ENCODE assay signal across 21 cellular contexts in the genomic region with DNA sequence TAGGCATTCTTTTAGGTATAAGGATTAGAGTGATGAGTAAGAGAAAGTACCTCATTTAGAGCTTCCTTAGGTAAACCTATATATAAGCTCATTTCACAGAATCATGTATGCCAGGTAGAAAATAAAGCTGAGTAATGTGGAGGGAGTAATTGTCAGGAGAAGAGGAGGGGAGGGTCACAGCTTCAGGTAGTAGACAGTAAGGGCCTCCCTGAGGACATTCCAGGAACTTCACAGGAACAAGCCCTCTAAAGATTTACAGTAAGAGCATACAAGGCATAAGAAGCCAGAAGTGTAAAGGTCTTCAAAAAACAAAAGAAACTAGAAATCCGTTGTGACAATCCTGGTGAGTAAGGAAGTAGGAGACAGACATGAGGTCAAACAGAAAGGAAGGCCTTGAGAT. TPM values are rescaled to one million over a fixed set of nuclear protein-coding genes. Genes with fewer than 3 reads are reported as not detected.
DNase-seq lines count a peak whose midpoint lies in the region; ATAC-seq and TF ChIP-seq lines count a peak whose summit lies in the region.
"Had no signal": no experiment of that assay in that cellular context is flagged by ENCODE, and none has a peak within 500 bp of the region (broad histone marks: within the 10 kb centered on the region; RNA-seq: fewer than 3 reads in every experiment).

No MANE protein-coding gene starts in this region.

- intact Hi-C loops in CD4-positive, alpha-beta T cell (cut with DNase I, micrococcal nuclease), result loop anchor here in 1 of 2 experiments (5.0 kb wide), 1 partner anchor 102 kb away; no protein-coding TSS in a partner anchor
- intact Hi-C loops in HCT116 (cut with micrococcal nuclease), result no loop called here

- H3K4me3 Mint-ChIP-seq in CD4-positive, alpha-beta T cell, result no peak overlapping the region
- no peak overlapping the region for H3K4me3 Mint-ChIP-seq in chondrocyte (ENCODE audit: unreplicated experiment)
- H3K4me3 Mint-ChIP-seq in mesothelial cell of epicardium, result no peak overlapping the region
- H3K4me3 Mint-ChIP-seq: CD8-positive, alpha-beta memory T cell had no signal

- H3K36me3 Mint-ChIP-seq in CD4-positive, alpha-beta T cell (ENCODE audit: low read depth), result peaks cover 82% of the 10 kb centered on the region
- H3K36me3 Mint-ChIP-seq in chondrocyte (ENCODE audit: low read depth) (peaks cover 9% of the 10 kb centered on the region), mesothelial cell of epicardium (peaks cover 21% of the 10 kb centered on the region)

- peak; percentile 41 for ATAC-seq in CD4-positive, alpha-beta T cell (ENCODE audit: poor library complexity)
- ATAC-seq in HCT116, result peak; percentile 70
- peak; percentile 21 for ATAC-seq in left lobe of liver
- ATAC-seq in GM21390 (IDR thresholded peaks at IDR 0.05; ENCODE audit: unreplicated experiment), result no peak
- no peak for ATAC-seq in HG02885 (IDR thresholded peaks at IDR 0.05; ENCODE audit: poor library complexity, unreplicated experiment)
- ATAC-seq: Right ventricle myocardium inferior had no signal

- TF ChIP-seq RAD21 in HCT116 (IDR thresholded peaks at IDR 0.05; ENCODE audit: low read depth), result no peak

- H3K79me2 ChIP-seq in HCT116 (ENCODE audit: insufficient read depth, low read length), result no peaks in the 10 kb centered on the region

- H3K9ac ChIP-seq in HCT116 (ENCODE audit: low read length), result no peak overlapping the region

- BruUV-seq in HCT116 (replicated peaks; lab: Mats Ljungman, UMichigan), result no TSS peak

- no peak overlapping the region for H3K4me2 ChIP-seq in HCT116 (ENCODE audit: low read length)

- H3K4me1 Mint-ChIP-seq in CD4-positive, alpha-beta T cell (ENCODE audit: low read depth), result peaks cover 13% of the 10 kb centered on the region
- peaks cover 18% of the 10 kb centered on the region for H3K4me1 Mint-ChIP-seq in chondrocyte (ENCODE audit: low read depth)
- no peaks in the 10 kb centered on the region for H3K4me1 Mint-ChIP-seq in mesothelial cell of epicardium

- DNase-seq in CD4-positive, alpha-beta T cell, result no peak
- DNase-seq in HCT116 (ENCODE audit: low read depth, low spot score) (no peak), chondrocyte (ENCODE audit: low spot score) (no peak), left lobe of liver (ENCODE audit: low spot score) (no peak), HuH-7 (ENCODE audit: low spot score) (no peak), mesothelial cell of epicardium (ENCODE audit: low spot score in 2 of 2, unreplicated experiment in 2 of 2) (no peak)
- DNase-seq: activated CD4-positive, alpha-beta T cell treated with anti-CD3 and anti-CD28 coated beads, Interleukin-2, amount 50 U/mL, for 1 hour; CD8-positive, alpha-beta memory T cell; DMS79 treated with DMSO at 0.1 percent for 48 hours; foreskin melanocyte; NCI-H1105 treated with DMSO at 0.1 percent for 48 hours; NCI-H2081 treated with DMSO at 0.1 percent for 48 hours; NCI-H510A treated with DMSO at 0.1 percent for 48 hours; psoas muscle; stimulated activated CD4-positive, alpha-beta T cell treated with anti-CD3 and anti-CD28 coated beads, Interleukin-2, amount 100 ng/mL, for 48 hours; stimulated activated naive CD4-positive, alpha-beta T cell treated with Interleukin-2 at 50 U/mL for 16 hours; tibial artery had no signal

- no peak overlapping the region for H3K27ac Mint-ChIP-seq in CD4-positive, alpha-beta T cell
- H3K27ac Mint-ChIP-seq in chondrocyte (ENCODE audit: unreplicated experiment) (no peak overlapping the region), mesothelial cell of epicardium (no peak overlapping the region)

- POLR2A ChIA-PET in CD4-positive, alpha-beta T cell (lab: Charles Lee), result no interaction called here
- POLR2A ChIA-PET in HCT116 (lab: Charles Lee), result no interaction called here

- H3K9me2 ChIP-seq in HCT116 (ENCODE audit: insufficient read depth), result no peaks in the 10 kb centered on the region

- no peaks in the 10 kb centered on the region for H3K9me3 Mint-ChIP-seq in CD4-positive, alpha-beta T cell
- H3K9me3 Mint-ChIP-seq in chondrocyte (ENCODE audit: low read depth) (no peaks in the 10 kb centered on the region), mesothelial cell of epicardium (no peaks in the 10 kb centered on the region)
- H3K9me3 Mint-ChIP-seq: CD8-positive, alpha-beta memory T cell had no signal

- CTCF ChIA-PET in CD4-positive, alpha-beta T cell (lab: Charles Lee), result interaction anchor here (0.6 to 0.9 kb wide), 2 partner anchors 9 to 57 kb away, joined by 3 to 5 read pairs; no protein-coding TSS in a partner anchor
- CTCF ChIA-PET in HCT116 (lab: Charles Lee), result no interaction called here

- RAD21 ChIA-PET in HCT116 (lab: Charles Lee; ENCODE audit: low non-redundant PET in 1 of 2, low total read pairs in 2 of 2, uncharacterized antibody in 2 of 2, unreplicated experiment in 2 of 2), result no interaction called here

- no peaks in the 10 kb centered on the region for H3K27me3 ChIP-seq in CD4-positive, alpha-beta T cell (ENCODE audit: control insufficient read depth, insufficient read depth, low read length)
- no peaks in the 10 kb centered on the region for H3K27me3 ChIP-seq in HCT116 (ENCODE audit: insufficient read depth, low read length)
- H3K27me3 ChIP-seq: tibial artery had no signal

- H3K4me3 ChIP-seq in HCT116 (replicated peaks in 1 of 2; ENCODE audit: low read depth in 1 of 2, low read length in 2 of 2), result no peak overlapping the region
- H3K4me3 ChIP-seq: psoas muscle, skin epidermis, tibial artery had no signal

- no peaks in the 10 kb centered on the region for H3K4me1 ChIP-seq in HCT116 (ENCODE audit: control insufficient read depth in 1 of 2, insufficient read depth in 2 of 2, low read length in 2 of 2)
- H3K4me1 ChIP-seq: psoas muscle, tibial artery had no signal

- H3K9me3 ChIP-seq in CD4-positive, alpha-beta T cell (ENCODE audit: control insufficient read depth, low read length), result no peaks in the 10 kb centered on the region
- H3K9me3 ChIP-seq in HCT116 (ENCODE audit: control insufficient read depth in 1 of 2, insufficient read depth in 1 of 2, low read depth in 1 of 2, low read length in 2 of 2), result no peaks in the 10 kb centered on the region
- H3K9me3 ChIP-seq: psoas muscle, tibial artery had no signal

- no peaks in the 10 kb centered on the region for H3K27me3 Mint-ChIP-seq in CD4-positive, alpha-beta T cell
- H3K27me3 Mint-ChIP-seq in chondrocyte (ENCODE audit: low read depth), result no peaks in the 10 kb centered on the region
- H3K27me3 Mint-ChIP-seq in mesothelial cell of epicardium (ENCODE audit: low read depth), result no peaks in the 10 kb centered on the region
- H3K27me3 Mint-ChIP-seq: CD8-positive, alpha-beta memory T cell had no signal

- peaks cover 0 to 6% of the 10 kb centered on the region in 2 experiments; a peak in 2 of 4 replicates for H3K36me3 ChIP-seq in HCT116 (ENCODE audit: control insufficient read depth in 1 of 2, insufficient read depth in 2 of 2, low read length in 2 of 2)

- no peak for TF ChIP-seq POLR2A in HCT116 (IDR thresholded peaks at IDR 0.05; ENCODE audit: borderline replicate concordance, extremely low read depth, insufficient read depth, insufficient read length)

- H4K20me1 ChIP-seq in HCT116 (ENCODE audit: insufficient read depth), result no peaks in the 10 kb centered on the region

- no peak overlapping the region for H2AFZ ChIP-seq in HCT116 (ENCODE audit: low read depth, low read length, poor library complexity, severe bottlenecking)

- no peak overlapping the region for H3K27ac ChIP-seq in CD4-positive, alpha-beta T cell (ENCODE audit: low read depth, low read length)
- H3K27ac ChIP-seq in HCT116 (ENCODE audit: low read depth, low read length), result no peak overlapping the region
- H3K27ac ChIP-seq: psoas muscle, skin epidermis, tibial artery had no signal

- TF ChIP-seq CTCF in CD4-positive, alpha-beta T cell (IDR thresholded peaks at IDR 0.05), result no peak
- peak in 2 of 3 experiments; percentile 19 to 35; a peak in 2 of 6 replicates for TF ChIP-seq CTCF in HCT116 (IDR thresholded peaks at IDR 0.05 in 2 of 3, conservative IDR thresholded peaks at IDR 0.05 in 1 of 3; ENCODE audit: borderline replicate concordance in 1 of 3, insufficient read depth in 1 of 3, low read depth in 2 of 3, low read length in 2 of 3)
- TF ChIP-seq CTCF in chondrocyte (IDR thresholded peaks at IDR 0.05), result peak; percentile 12
- TF ChIP-seq CTCF in mesothelial cell of epicardium (IDR thresholded peaks at IDR 0.05; ENCODE audit: unreplicated experiment), result no peak

TF ChIP-seq in HCT116, 20 proteins besides CTCF, POLR2A, EP300 and RAD21:
- no peak for TF ChIP-seq MAX (IDR thresholded peaks at IDR 0.05)
- TF ChIP-seq TCF7L2 (IDR thresholded peaks at IDR 0.05; ENCODE audit: borderline replicate concordance, extremely low read depth, insufficient read depth, insufficient read length), result no peak
- no peak for TF ChIP-seq SP1 (IDR thresholded peaks at IDR 0.05; ENCODE audit: low read depth)
- TF ChIP-seq ZNF274 (IDR thresholded peaks at IDR 0.05; ENCODE audit: low read depth, low read length), result no peak
- no peak for TF ChIP-seq JUND (IDR thresholded peaks at IDR 0.05)
- no peak for TF ChIP-seq EGR1 (IDR thresholded peaks at IDR 0.05; ENCODE audit: low read depth)
- no peak for TF ChIP-seq SIN3A (IDR thresholded peaks at IDR 0.05; ENCODE audit: low read depth)
- TF ChIP-seq CBX3 (IDR thresholded peaks at IDR 0.05; ENCODE audit: low read depth), result no peak
- TF ChIP-seq CEBPB (IDR thresholded peaks at IDR 0.05; ENCODE audit: low read depth), result no peak
- TF ChIP-seq EZH2 (IDR thresholded peaks at IDR 0.05), result no peak
- no peak for TF ChIP-seq ATF3 (IDR thresholded peaks at IDR 0.05)
- TF ChIP-seq FOSL1 (IDR thresholded peaks at IDR 0.05; ENCODE audit: low read depth), result no peak
- no peak for TF ChIP-seq ZFX (IDR thresholded peaks at IDR 0.05)

RNA-seq across cellular contexts. Expression of gene USP47, which starts 57.6 kb away (rescaled TPM):
- total RNA-seq in CD4-positive, alpha-beta T cell, result 100 to 1,000 TPM in 1 of 2 experiments, 10 to 100 TPM in 1; 97.0 to 100 TPM
- total RNA-seq in HCT116 (2021; ENCODE audit: unreplicated experiment) (18.9 TPM), chondrocyte (44.4 to 54.8 TPM (median 47.8 TPM) in 3 replicates), left lobe of liver (23.7 TPM), mesothelial cell of epicardium (65.2 to 69.0 TPM (median 68.1 TPM) in 3 replicates)
- polyA plus RNA-seq in HCT116 (2012), result 7.6 and 8.9 TPM in 2 replicates

Comparison
In these comparisons a context has a peak if more than half of its experiments do, and no peak if none do; other contexts are left out.
1. ATAC-seq: peak in CD4-positive, alpha-beta T cell (single experiment), HCT116 (single experiment) and left lobe of liver (single experiment); none in GM21390 (single experiment) and HG02885 (single experiment).
2. CTCF ChIP-seq: peak in HCT116 (2 of 3) and chondrocyte (single experiment); none in CD4-positive, alpha-beta T cell (single experiment) and mesothelial cell of epicardium (single experiment).